Comparison of ENCODE assay signal across 15 cellular contexts in genomic region chr5:38105231-38105570, GRCh38.
DNase-seq lines count a peak whose midpoint lies in the region; ATAC-seq, FAIRE-seq and TF ChIP-seq lines count a peak whose summit lies in the region.
"Had no signal": no experiment of that assay in that cellular context is flagged by ENCODE, and none has a peak within 500 bp of the region (broad histone marks: within the 10 kb centered on the region; RNA-seq: fewer than 3 reads in every experiment).

No MANE protein-coding gene starts in this region.

- no peak overlapping the region for H4K5ac ChIP-seq in H9 (ENCODE audit: insufficient read length, low read depth, low read length)

- no peak overlapping the region for H3K27ac ChIP-seq in H9 (ENCODE audit: insufficient read length, low read depth, low read length)
- H3K27ac ChIP-seq in SJSA1 = peak overlapping the region; percentile 87
- no peak overlapping the region for H3K27ac ChIP-seq in iPS-20b (ENCODE audit: low read length)
- H3K27ac ChIP-seq in adrenal gland = no peak overlapping the region

- H3K4me3 Mint-ChIP-seq in H9 = peak overlapping the region in 1 of 2 experiments; percentile 65; a peak in 2 of 5 replicates
- H3K4me3 Mint-ChIP-seq in stimulated activated naive CD8-positive, alpha-beta T cell treated with anti-CD3 and anti-CD28 coated beads, Interleukin-15, amount 100 ng/mL, for 72 hours = no peak overlapping the region
- H3K4me3 Mint-ChIP-seq: CD8-positive, alpha-beta memory T cell had no signal

- no peaks in the 10 kb centered on the region for H3K79me2 ChIP-seq in H9 (ENCODE audit: insufficient read depth, low read length)

- 0 out of 2 replicates have a peak, but pooled peaks cover 3% of the 10 kb centered on the region for H3K27me3 ChIP-seq in H9 (ENCODE audit: insufficient read depth, low read length)
- H3K27me3 ChIP-seq in SJSA1 (replicated peaks) = no peaks in the 10 kb centered on the region
- H3K27me3 ChIP-seq in iPS-20b (ENCODE audit: insufficient read depth, low read length) = peaks cover 20% of the 10 kb centered on the region; the same call in 1 of the 2 replicates
- H3K27me3 ChIP-seq in adrenal gland = no peaks in the 10 kb centered on the region

- peak; percentile 41 for DNase-seq in H9
- DNase-seq in SJSA1 (ENCODE audit: low read depth in 1 of 2, low spot score in 2 of 2) = no peak
- DNase-seq in urothelium cell line (ENCODE audit: low spot score) = peak; percentile 35
- no peak for DNase-seq in adrenal gland
- DNase-seq in Right ventricle myocardium inferior (ENCODE audit: missing footprints) = no peak
- no peak for DNase-seq in stimulated activated naive CD8-positive, alpha-beta T cell treated with anti-CD3 and anti-CD28 coated beads, Interleukin-15, amount 100 ng/mL, for 72 hours
- DNase-seq: C1 segment of cervical spinal cord; CD8-positive, alpha-beta memory T cell; NCI-H1105; NCI-H2081; NCI-H2171 treated with DMSO at 0.1 percent for 48 hours; NCI-H446 treated with DMSO at 0.1 percent for 48 hours had no signal

- H3K36me3 ChIP-seq in SJSA1 = no peaks in the 10 kb centered on the region
- no peaks in the 10 kb centered on the region for H3K36me3 ChIP-seq in iPS-20b (ENCODE audit: insufficient read depth, low read depth, low read length)
- no peaks in the 10 kb centered on the region for H3K36me3 ChIP-seq in adrenal gland (replicated peaks in 1 of 2)

- H3K4me3 ChIP-seq in SJSA1 = no peak overlapping the region
- peak overlapping the region; percentile 7; the same call in 1 of the 2 replicates for H3K4me3 ChIP-seq in iPS-20b (ENCODE audit: low read length)
- no peak overlapping the region for H3K4me3 ChIP-seq in adrenal gland

- H3T11ph ChIP-seq in H9 (ENCODE audit: low read length) = no peak overlapping the region

- H2BK120ac ChIP-seq in H9 (ENCODE audit: low read depth, low read length, poor library complexity, severe bottlenecking) = no peak overlapping the region

- no peak overlapping the region for H2AK5ac ChIP-seq in H9 (ENCODE audit: insufficient read length, low read length)

- peaks cover 41% of the 10 kb centered on the region for H3K27me3 Mint-ChIP-seq in H9 (ENCODE audit: low read depth)
- no peaks in the 10 kb centered on the region for H3K27me3 Mint-ChIP-seq in stimulated activated naive CD8-positive, alpha-beta T cell treated with anti-CD3 and anti-CD28 coated beads, Interleukin-15, amount 100 ng/mL, for 72 hours
- H3K27me3 Mint-ChIP-seq: CD8-positive, alpha-beta memory T cell had no signal

- H2AFZ ChIP-seq in H9 (ENCODE audit: low read length) = no peak overlapping the region

- intact Hi-C loops in adrenal gland (cut with DNase I) = no loop called here
- intact Hi-C loops in Right ventricle myocardium inferior (cut with DNase I) = no loop called here

- H2BK20ac ChIP-seq in H9 (ENCODE audit: low read depth, low read length, poor library complexity, severe bottlenecking) = no peak overlapping the region

- TF ChIP-seq POLR2A in adrenal gland (IDR thresholded peaks at IDR 0.05) = no peak

- no peak overlapping the region for H3K18ac ChIP-seq in H9 (ENCODE audit: insufficient read length, low read depth, low read length)

- no peak overlapping the region for H3K56ac ChIP-seq in H9 (ENCODE audit: insufficient read length, low read depth, low read length)

- peaks cover 0 to 5% (median 0%) of the 10 kb centered on the region in 3 experiments; a peak in 1 of 7 replicates for H3K36me3 Mint-ChIP-seq in H9 (ENCODE audit: insufficient read depth in 1 of 3, low read depth in 3 of 3)
- H3K36me3 Mint-ChIP-seq: CD8-positive, alpha-beta memory T cell had no signal

- FAIRE-seq in urothelium cell line (lab: Jason Lieb, UNC) = peak; percentile 20
- FAIRE-seq: D721Med had no signal

- H3K23ac ChIP-seq in H9 (ENCODE audit: insufficient read length, low read depth, low read length) = no peak overlapping the region

- no peak overlapping the region for H2BK12ac ChIP-seq in H9 (ENCODE audit: insufficient read length, low read depth, low read length)

- H3K4me2 ChIP-seq in H9 (ENCODE audit: insufficient read depth, insufficient read length, low read length) = peak overlapping the region; percentile 46

- no peaks in the 10 kb centered on the region for H3K79me1 ChIP-seq in H9 (ENCODE audit: insufficient read depth, low read depth, low read length, poor library complexity, severe bottlenecking)

- no peak for TF ChIP-seq CTCF in H9 (conservative IDR thresholded peaks at IDR 0.05)
- no peak for TF ChIP-seq CTCF in adrenal gland (IDR thresholded peaks at IDR 0.05)

- WGBS in H9 (ENCODE audit: extremely low coverage, insufficient read length, low lambda C conversion rate) = no CpG with 5 or more reads among the region's 3 CpGs
- 85 to 92% (median 88%) methylated on average over 3 of the region's 3 CpGs for WGBS in adrenal gland, 4 donors

- H3K4me1 ChIP-seq in H9 (ENCODE audit: insufficient read depth, low read length) = peaks cover 14% of the 10 kb centered on the region
- peaks cover 33% of the 10 kb centered on the region for H3K4me1 ChIP-seq in SJSA1 (replicated peaks)
- peaks cover 26% of the 10 kb centered on the region for H3K4me1 ChIP-seq in iPS-20b (ENCODE audit: insufficient read depth, low read length)
- H3K4me1 ChIP-seq in adrenal gland (replicated peaks in 1 of 2) = no peaks in the 10 kb centered on the region

- no peak overlapping the region for H2BK5ac ChIP-seq in H9 (ENCODE audit: insufficient read length, low read length)

- ATAC-seq in Right ventricle myocardium inferior = no peak
- ATAC-seq in stimulated activated naive CD8-positive, alpha-beta T cell treated with anti-CD3 and anti-CD28 coated beads, Interleukin-15, amount 100 ng/mL, for 72 hours = no peak
- ATAC-seq: Panc1 had no signal

- no peak overlapping the region for H4K8ac ChIP-seq in H9 (replicated peaks; ENCODE audit: insufficient read length, low read depth, low read length)

- no peaks in the 10 kb centered on the region for H4K20me1 ChIP-seq in H9 (ENCODE audit: control insufficient read depth, insufficient read depth, insufficient read length)

- no peaks in the 10 kb centered on the region; a peak in 1 of 5 replicates for H3K9me3 Mint-ChIP-seq in H9
- no peaks in the 10 kb centered on the region for H3K9me3 Mint-ChIP-seq in stimulated activated naive CD8-positive, alpha-beta T cell treated with anti-CD3 and anti-CD28 coated beads, Interleukin-15, amount 100 ng/mL, for 72 hours

- H3K9ac ChIP-seq in H9 (ENCODE audit: extremely low read depth, insufficient read length, low read length) (no peak overlapping the region), iPS-20b (ENCODE audit: low read depth, low read length) (peak overlapping the region; percentile 31; the same call in 1 of the 2 replicates)

- peak overlapping the region in 1 of 3 experiments; percentile 100; a peak in 2 of 7 replicates for H3K27ac Mint-ChIP-seq in H9
- H3K27ac Mint-ChIP-seq in stimulated activated naive CD8-positive, alpha-beta T cell treated with anti-CD3 and anti-CD28 coated beads, Interleukin-15, amount 100 ng/mL, for 72 hours = no peak overlapping the region
- H3K27ac Mint-ChIP-seq: CD8-positive, alpha-beta memory T cell had no signal

- no peak overlapping the region for H4K91ac ChIP-seq in H9 (ENCODE audit: insufficient read length, low read depth, low read length)

- no peak overlapping the region for H3K4ac ChIP-seq in H9 (ENCODE audit: low read depth, low read length)

- H3K9me3 ChIP-seq in H9 (ENCODE audit: control insufficient read depth, low read depth, low read length) = no peaks in the 10 kb centered on the region
- no peaks in the 10 kb centered on the region for H3K9me3 ChIP-seq in SJSA1 (replicated peaks)
- H3K9me3 ChIP-seq in iPS-20b (ENCODE audit: insufficient read depth, low read depth, low read length) = no peaks in the 10 kb centered on the region
- no peaks in the 10 kb centered on the region for H3K9me3 ChIP-seq in adrenal gland (replicated peaks in 1 of 3)

- H3K4me1 Mint-ChIP-seq in H9 = peaks cover 38 to 45% of the 10 kb centered on the region in 2 experiments
- no peaks in the 10 kb centered on the region for H3K4me1 Mint-ChIP-seq in stimulated activated naive CD8-positive, alpha-beta T cell treated with anti-CD3 and anti-CD28 coated beads, Interleukin-15, amount 100 ng/mL, for 72 hours
- H3K4me1 Mint-ChIP-seq: CD8-positive, alpha-beta memory T cell had no signal

- H3K23me2 ChIP-seq in H9 (ENCODE audit: insufficient read length, low read depth, low read length, poor library complexity, severe bottlenecking) = no peaks in the 10 kb centered on the region

- H2BK15ac ChIP-seq in H9 (ENCODE audit: low read depth, low read length) = no peak overlapping the region

- no peak overlapping the region for H3K14ac ChIP-seq in H9 (ENCODE audit: insufficient read depth, low read length)

Comparison
In these comparisons a context has a peak if more than half of its experiments do, and no peak if none do; other contexts are left out.
1. DNase-seq: peak in H9 (single experiment) and urothelium cell line (single experiment); none in SJSA1 (0 of 2), adrenal gland (0 of 7), Right ventricle myocardium inferior (single experiment) and stimulated activated naive CD8-positive, alpha-beta T cell treated with anti-CD3 and anti-CD28 coated beads, Interleukin-15, amount 100 ng/mL, for 72 hours (0 of 2).